In genomic region chr20:50695144-50695872, GRCh38 we compare ENCODE assay signal across 18 cellular contexts. TPM values are rescaled to one million over a fixed set of nuclear protein-coding genes. Genes with fewer than 3 reads are reported as not detected.
DNase-seq lines count a peak whose midpoint lies in the region; ATAC-seq and TF ChIP-seq lines count a peak whose summit lies in the region.
"Had no signal": no experiment of that assay in that cellular context is flagged by ENCODE, and none has a peak within 500 bp of the region (broad histone marks: within the 10 kb centered on the region; RNA-seq: fewer than 3 reads in every experiment).

No MANE protein-coding gene starts in this region.

- H3K4me1 Mint-ChIP-seq in natural killer cell treated with Interleukin-12 subunit alpha and Interleukin-12 subunit beta and Interleukin-15 and Interleukin-18, amount 100 ng/mL, for 72 hours (ENCODE audit: low read depth in 2 of 2): peaks cover 4 to 5% of the 10 kb centered on the region in 2 donors
- peaks cover 0 to 4% of the 10 kb centered on the region in 2 donors for H3K4me1 Mint-ChIP-seq in natural killer cell
- peaks cover 35% of the 10 kb centered on the region for H3K4me1 Mint-ChIP-seq in nephron

- H3K27me3 Mint-ChIP-seq in natural killer cell treated with Interleukin-12 subunit alpha and Interleukin-12 subunit beta and Interleukin-15 and Interleukin-18, amount 100 ng/mL, for 72 hours: peaks cover 32 to 42% of the 10 kb centered on the region in 2 donors
- peaks cover 26 to 41% of the 10 kb centered on the region in 2 donors for H3K27me3 Mint-ChIP-seq in natural killer cell (ENCODE audit: low read depth in 2 of 2)
- H3K27me3 Mint-ChIP-seq in nephron (ENCODE audit: low read depth): peaks cover 32% of the 10 kb centered on the region

- DNase-seq in natural killer cell treated with Interleukin-12 subunit alpha and Interleukin-12 subunit beta and Interleukin-15 and Interleukin-18, amount 100 ng/mL, for 72 hours (ENCODE audit: low spot score): peak; percentile 28
- DNase-seq in natural killer cell: no peak
- DNase-seq in fibroblast of the aortic adventitia (ENCODE audit: low read depth): peak; percentile 74
- no peak for DNase-seq in DMS 273 (lab: John Stamatoyannopoulos, UW; ENCODE audit: unreplicated experiment)
- no peak for DNase-seq in activated naive CD4-positive, alpha-beta T cell treated with anti-CD3 and anti-CD28 coated beads, Interleukin-2, amount 50 U/mL, for 16 hours
- no peak for DNase-seq in NCI-H345 (lab: John Stamatoyannopoulos, UW)
- DNase-seq: activated gamma-delta T cell; CD8-positive, alpha-beta T cell; foreskin keratinocyte; GDM1; mesendoderm; NCI-H2029; NCI-H69; stimulated activated CD4-positive, alpha-beta T cell treated with anti-CD3 and anti-CD28 coated beads, Interleukin-12 subunit alpha, Interleukin-12 subunit beta, amount 100 ng/mL, for 4 hours; T-cell had no signal

- no peak overlapping the region for H3K4me3 Mint-ChIP-seq in natural killer cell treated with Interleukin-12 subunit alpha and Interleukin-12 subunit beta and Interleukin-15 and Interleukin-18, amount 100 ng/mL, for 72 hours
- no peak overlapping the region for H3K4me3 Mint-ChIP-seq in natural killer cell
- no peak overlapping the region for H3K4me3 Mint-ChIP-seq in nephron
- H3K4me3 Mint-ChIP-seq: CD8-positive, alpha-beta T cell; stimulated activated naive CD8-positive, alpha-beta T cell treated with anti-CD3 and anti-CD28 coated beads, Interleukin-15, Interleukin-2, amounts not matched to agents 100 ng/mL and 50 ng/mL, for 24 hours; T-cell had no signal

- no peak for ATAC-seq in natural killer cell treated with Interleukin-12 subunit alpha and Interleukin-12 subunit beta and Interleukin-15 and Interleukin-18, amount 100 ng/mL, for 72 hours
- ATAC-seq in natural killer cell (no peak), GM19035 (IDR thresholded peaks at IDR 0.05; ENCODE audit: unreplicated experiment) (no peak)
- ATAC-seq: CD8-positive, alpha-beta T cell; foreskin keratinocyte; T-cell had no signal

- H3K36me3 Mint-ChIP-seq in natural killer cell treated with Interleukin-12 subunit alpha and Interleukin-12 subunit beta and Interleukin-15 and Interleukin-18, amount 100 ng/mL, for 72 hours: no peaks in the 10 kb centered on the region
- H3K36me3 Mint-ChIP-seq in natural killer cell: no peaks in the 10 kb centered on the region
- H3K36me3 Mint-ChIP-seq in nephron (ENCODE audit: low read depth): no peaks in the 10 kb centered on the region
- H3K36me3 Mint-ChIP-seq: CD8-positive, alpha-beta T cell; T-cell had no signal

- no peaks in the 10 kb centered on the region for H3K9me3 Mint-ChIP-seq in natural killer cell treated with Interleukin-12 subunit alpha and Interleukin-12 subunit beta and Interleukin-15 and Interleukin-18, amount 100 ng/mL, for 72 hours
- H3K9me3 Mint-ChIP-seq in natural killer cell (no peaks in the 10 kb centered on the region), nephron (no peaks in the 10 kb centered on the region)
- H3K9me3 Mint-ChIP-seq: CD8-positive, alpha-beta T cell; stimulated activated naive CD8-positive, alpha-beta T cell treated with anti-CD3 and anti-CD28 coated beads, Interleukin-15, Interleukin-2, amounts not matched to agents 100 ng/mL and 50 ng/mL, for 24 hours; T-cell had no signal

- intact Hi-C loops in natural killer cell (cut with micrococcal nuclease): no loop called here

- H3K27ac Mint-ChIP-seq in natural killer cell treated with Interleukin-12 subunit alpha and Interleukin-12 subunit beta and Interleukin-15 and Interleukin-18, amount 100 ng/mL, for 72 hours: no peak overlapping the region
- no peak overlapping the region for H3K27ac Mint-ChIP-seq in natural killer cell
- H3K27ac Mint-ChIP-seq in nephron: peak overlapping the region; percentile 35 to 70 (median 52)
- H3K27ac Mint-ChIP-seq: CD8-positive, alpha-beta T cell; stimulated activated naive CD8-positive, alpha-beta T cell treated with anti-CD3 and anti-CD28 coated beads, Interleukin-15, Interleukin-2, amounts not matched to agents 100 ng/mL and 50 ng/mL, for 24 hours; T-cell had no signal

- no peak overlapping the region for H3K4me3 ChIP-seq in fibroblast of the aortic adventitia (ENCODE audit: low read depth, low read length)

- no peak for TF ChIP-seq CTCF in natural killer cell (IDR thresholded peaks at IDR 0.05)
- TF ChIP-seq CTCF in fibroblast of the aortic adventitia (IDR thresholded peaks at IDR 0.05; ENCODE audit: insufficient read depth, low read length): no peak
- TF ChIP-seq CTCF in nephron (IDR thresholded peaks at IDR 0.05; ENCODE audit: unreplicated experiment in 3 of 3): no peak

RNA-seq across cellular contexts. Expression of gene RIPOR3, which starts 4.0 kb away (rescaled TPM):
- not detected for total RNA-seq in natural killer cell treated with Interleukin-12 subunit alpha and Interleukin-12 subunit beta and Interleukin-15 and Interleukin-18, amount 100 ng/mL, for 72 hours
- total RNA-seq in natural killer cell (under 1 TPM in 1 of 3 donors, not detected in 2; 0.45 TPM), fibroblast of the aortic adventitia (ENCODE audit: low replicate concordance) (1.6 and 6.5 TPM in 2 replicates)
- total RNA-seq: CD8-positive, alpha-beta T cell had no signal

RNA-seq across cellular contexts. Expression of gene PARD6B, which starts 36.1 kb away (rescaled TPM):
- total RNA-seq in natural killer cell treated with Interleukin-12 subunit alpha and Interleukin-12 subunit beta and Interleukin-15 and Interleukin-18, amount 100 ng/mL, for 72 hours: 1 to 10 TPM; 3.8 to 4.1 TPM
- total RNA-seq in natural killer cell: 1 to 10 TPM; 1.5 to 5.0 (median 4.1) TPM
- total RNA-seq in fibroblast of the aortic adventitia (ENCODE audit: low replicate concordance): 1.4 and 1.5 TPM in 2 replicates

Comparison
In these comparisons a context has a peak if more than half of its experiments do, and no peak if none do; other contexts are left out.
1. DNase-seq: peak in natural killer cell treated with Interleukin-12 subunit alpha and Interleukin-12 subunit beta and Interleukin-15 and Interleukin-18, amount 100 ng/mL, for 72 hours (single experiment) and fibroblast of the aortic adventitia (single experiment); none in natural killer cell (single experiment), DMS 273 (single experiment), activated naive CD4-positive, alpha-beta T cell treated with anti-CD3 and anti-CD28 coated beads, Interleukin-2, amount 50 U/mL, for 16 hours (single experiment) and NCI-H345 (single experiment).
2. H3K27ac Mint-ChIP-seq: peak in nephron (3 of 3); none in natural killer cell treated with Interleukin-12 subunit alpha and Interleukin-12 subunit beta and Interleukin-15 and Interleukin-18, amount 100 ng/mL, for 72 hours (0 of 2) and natural killer cell (0 of 2).